Comparison of ENCODE assay signal across 26 cellular contexts in genomic region chr4:158147151-158147550, GRCh38. TPM values are rescaled to one million over a fixed set of nuclear protein-coding genes. Genes with fewer than 3 reads are reported as not detected.
"Had no signal": no experiment of that assay in that cellular context is flagged by ENCODE, and none has a peak within 500 bp of the region (broad histone marks: within the 10 kb centered on the region; RNA-seq: fewer than 3 reads in every experiment).

No MANE protein-coding gene starts in this region.

- H3K27me3 ChIP-seq: adrenal gland, MG63, SJCRH30 had no signal

- DNase-seq: activated CD4-positive, alpha-beta T cell treated with anti-CD3 and anti-CD28 coated beads, Interleukin-2, amount 10 ng/mL, durations not matched to agents 7 days and 5 days; activated CD4-positive, alpha-beta T cell treated with anti-CD3 and anti-CD28 coated beads, Interleukin-2, amount 50 U/mL, for 48 hours; activated CD8-positive, alpha-beta memory T cell treated with anti-CD3 and anti-CD28 coated beads, Interleukin-2, amount 50 U/mL, for 4 hours; activated CD8-positive, alpha-beta T cell treated with anti-CD3 and anti-CD28 coated beads, Interleukin-2, amount 10 ng/mL, durations not matched to agents 7 days and 5 days; activated gamma-delta T cell treated with Interleukin-2 at 50 U/mL for 16 hours; activated naive CD4-positive, alpha-beta T cell treated with anti-CD3 and anti-CD28 coated beads for 36 hours; activated T-cell treated with anti-CD3 and anti-CD28 coated beads for 4 hours; activated T-cell treated with anti-CD3 and anti-CD28 coated beads, Interleukin-2, amount 50 U/mL, for 4 hours; adrenal gland; central memory CD4-positive, alpha-beta T cell; Kasumi-1; KG1; MG63; NCI-H1048; NCI-H1105 treated with DMSO at 0.1 percent for 48 hours; NCI-H1436; NCI-H1694 treated with DMSO at 0.1 percent for 48 hours; NCI-H2029; NCI-H345; NCI-H524 treated with DMSO at 0.1 percent for 48 hours; SHP77; SJCRH30; SK-N-SH had no signal

- H3K36me3 ChIP-seq: MG63, SJCRH30 had no signal

- H3K9me3 ChIP-seq: adrenal gland, MG63, SJCRH30, SK-N-SH had no signal

- ATAC-seq: activated CD8-positive, alpha-beta T cell treated with anti-CD3 and anti-CD28 coated beads, Interleukin-2, amount 10 ng/mL, durations not matched to agents 7 days and 5 days; activated naive CD4-positive, alpha-beta T cell treated with anti-CD3 and anti-CD28 coated beads, Interleukin-2, amount 50 U/mL, for 72 hours; activated T-cell treated with anti-CD3 and anti-CD28 coated beads, Interleukin-2, amount 50 U/mL, for 4 hours; Panc1 had no signal

- H3K27ac ChIP-seq: adrenal gland, SJCRH30 had no signal

- H3K4me3 ChIP-seq: adrenal gland, MG63, SJCRH30 had no signal

- H3K4me1 ChIP-seq: SJCRH30 had no signal

RNA-seq across cellular contexts. Expression of gene GASK1B, which starts 25.7 kb away (rescaled TPM):
- total RNA-seq: activated CD4-positive, alpha-beta T cell treated with anti-CD3 and anti-CD28 coated beads, Interleukin-2, amount 10 ng/mL, durations not matched to agents 7 days and 5 days; activated CD8-positive, alpha-beta T cell treated with anti-CD3 and anti-CD28 coated beads, Interleukin-2, amount 10 ng/mL, durations not matched to agents 7 days and 5 days; activated naive CD4-positive, alpha-beta T cell treated with anti-CD3 and anti-CD28 coated beads for 36 hours; activated naive CD4-positive, alpha-beta T cell treated with anti-CD3 and anti-CD28 coated beads, Interleukin-2, amount 50 U/mL, for 72 hours; activated T-helper 1 cell treated with anti-CD3 and anti-CD28 coated beads, Interleukin-12 subunit alpha, Interleukin-12 subunit beta, Interleukin-2, Interleukin-4 antibody, amounts not matched to agents 30 ng/mL and 10 ng/mL and 1 ng/mL, durations not matched to agents 14 hours and 24 hours and 36 hours had no signal
